8 cellular contexts compared by ENCODE assay signal in genomic region chr17:64920026-64920418, GRCh38. TPM values are rescaled to one million over a fixed set of nuclear protein-coding genes. Genes with fewer than 3 reads are reported as not detected.
A peak's percentile ranks its signal among the peaks of the same experiment; 100 is the strongest.
DNase-seq lines count a peak whose midpoint lies in the region; ATAC-seq and TF ChIP-seq lines count a peak whose summit lies in the region.

No MANE protein-coding gene starts in this region.

- no peaks in the 10 kb centered on the region for H3K27me3 Mint-ChIP-seq in glutamatergic neuron (ENCODE audit: unreplicated experiment)

- H3K27me3 ChIP-seq in HAP-1 (ENCODE audit: low read depth) = no peaks in the 10 kb centered on the region
- no peaks in the 10 kb centered on the region for H3K27me3 ChIP-seq in rectal smooth muscle tissue (ENCODE audit: control insufficient read depth, insufficient read depth, low read length)

- in situ Hi-C loops in HAP-1 (cut with MboI; ENCODE audit: low sequenced_read_pairs) = no loop called here

- H3K9me3 ChIP-seq in HAP-1 = peaks cover 4% of the 10 kb centered on the region; the same call in 1 of the 2 replicates

- DNase-seq in HAP-1 (ENCODE audit: low spot score in 2 of 2) = peak in 1 of 2 experiments; percentile 8
- DNase-seq in glutamatergic neuron = no peak
- no peak for DNase-seq in GM19238 (ENCODE audit: insufficient read length, low spot score)
- DNase-seq in NCI-H187 treated with DMSO at 0.1 percent for 48 hours (lab: John Stamatoyannopoulos, UW) = no peak
- no peak for DNase-seq in GOT3 (lab: John Stamatoyannopoulos, UW)

- H3K4me3 Mint-ChIP-seq in glutamatergic neuron (ENCODE audit: unreplicated experiment) = peak overlapping the region; percentile 82

- H3K36me3 ChIP-seq in HAP-1 (replicated peaks) (no peaks in the 10 kb centered on the region), rectal smooth muscle tissue (ENCODE audit: control insufficient read depth, insufficient read depth, low read length) (no peaks in the 10 kb centered on the region)

- peaks cover 6% of the 10 kb centered on the region for H3K9me3 Mint-ChIP-seq in glutamatergic neuron (ENCODE audit: unreplicated experiment)

- TF ChIP-seq CTCF in VCaP (conservative IDR thresholded peaks at IDR 0.05) (no peak), glutamatergic neuron (IDR thresholded peaks at IDR 0.05; ENCODE audit: partially characterized antibody, unreplicated experiment) (no peak)

- H3K27ac ChIP-seq in VCaP (peak overlapping the region; percentile 91), rectal smooth muscle tissue (ENCODE audit: low read depth, low read length) (no peak overlapping the region)

- H3K4me3 ChIP-seq in HAP-1 (peak overlapping the region; percentile 51), rectal smooth muscle tissue (ENCODE audit: low read length) (peak overlapping the region; percentile 79)

- H3K36me3 Mint-ChIP-seq in glutamatergic neuron (ENCODE audit: unreplicated experiment) = no peaks in the 10 kb centered on the region

- H3K4me1 ChIP-seq in HAP-1 = peaks cover 9% of the 10 kb centered on the region
- no peaks in the 10 kb centered on the region for H3K4me1 ChIP-seq in rectal smooth muscle tissue (ENCODE audit: control insufficient read depth, insufficient read depth, low read length)

- ATAC-seq in GM21526 (IDR thresholded peaks at IDR 0.05; ENCODE audit: low FRiP score, unreplicated experiment) = no peak

- H3K4me1 Mint-ChIP-seq in glutamatergic neuron (ENCODE audit: low read depth, unreplicated experiment) = no peaks in the 10 kb centered on the region

- H3K27ac Mint-ChIP-seq in glutamatergic neuron (ENCODE audit: unreplicated experiment) = no peak overlapping the region

- H3K9ac ChIP-seq in rectal smooth muscle tissue (ENCODE audit: low read length) = no peak overlapping the region

RNA-seq across cellular contexts. Expression of gene LRRC37A3, which starts 0.7 kb away (rescaled TPM):
- 31.1 TPM for total RNA-seq in glutamatergic neuron (ENCODE audit: unreplicated experiment)
